Comparison of ENCODE assay signal across 21 cellular contexts in genomic region chr6:151443449-151443848, GRCh38. TPM values are rescaled to one million over a fixed set of nuclear protein-coding genes. Genes with fewer than 3 reads are reported as not detected.
"Had no signal": no experiment of that assay in that cellular context is flagged by ENCODE, and none has a peak within 500 bp of the region (broad histone marks: within the 10 kb centered on the region; RNA-seq: fewer than 3 reads in every experiment).

No MANE protein-coding gene starts in this region.

- H3K36me3 ChIP-seq: cardiac muscle cell, gastroesophageal sphincter, pancreas had no signal

- H3K4me3 ChIP-seq: cardiac muscle cell, gastroesophageal sphincter, pancreas, SJSA1 had no signal

- H3K27ac ChIP-seq: cardiac muscle cell, neutrophil, pancreas, SJSA1 had no signal

- H3K27me3 ChIP-seq: cardiac muscle cell, gastroesophageal sphincter, neutrophil, pancreas, SJSA1 had no signal

- DNase-seq: activated CD8-positive, alpha-beta memory T cell treated with anti-CD3 and anti-CD28 coated beads for 24 hours; activated CD8-positive, alpha-beta memory T cell treated with anti-CD3 and anti-CD28 coated beads, Interleukin-2, amount 50 U/mL, for 4 hours; activated naive CD4-positive, alpha-beta T cell treated with anti-CD3 and anti-CD28 coated beads for 36 hours; activated naive CD8-positive, alpha-beta T cell treated with anti-CD3 and anti-CD28 coated beads, Interleukin-2, amount 10 ng/mL, durations not matched to agents 7 days and 5 days; activated T-cell treated with anti-CD3 and anti-CD28 coated beads, Interleukin-2, amount 50 U/mL, for 24 hours; amniotic stem cell; effector CD8-positive, alpha-beta T cell; erythroblast; hypothalamus; left cardiac atrium; midbrain; pancreas; stimulated activated CD4-positive, alpha-beta T cell treated with anti-CD3 and anti-CD28 coated beads, Interleukin-12 subunit alpha, Interleukin-12 subunit beta, amount 100 ng/mL, for 4 hours; T-helper 1 cell had no signal

- H3K9me3 ChIP-seq: gastroesophageal sphincter, neutrophil, pancreas, SJSA1 had no signal

- ATAC-seq: gastroesophageal sphincter; left cardiac atrium; natural killer cell treated with Interleukin-12 subunit alpha and Interleukin-12 subunit beta and Interleukin-15 and Interleukin-18, amount 100 ng/mL, for 72 hours; pancreas; stimulated activated memory B cell treated with anti-CD40 and anti-IgM and Interleukin-4, amounts not matched to agents 10 μg/mL and 1 μg/mL and 100 μg/mL, for 72 hours; WTC11 had no signal

RNA-seq across cellular contexts. Expression of gene CCDC170, which starts 50.4 kb away (rescaled TPM):
- total RNA-seq: activated naive CD4-positive, alpha-beta T cell treated with anti-CD3 and anti-CD28 coated beads for 36 hours; activated naive CD8-positive, alpha-beta T cell treated with anti-CD3 and anti-CD28 coated beads, Interleukin-2, amount 10 ng/mL, durations not matched to agents 7 days and 5 days; natural killer cell treated with Interleukin-12 subunit alpha and Interleukin-12 subunit beta and Interleukin-15 and Interleukin-18, amount 100 ng/mL, for 72 hours had no signal
- polyA plus RNA-seq: cardiac muscle cell had no signal
